In the genomic region with DNA sequence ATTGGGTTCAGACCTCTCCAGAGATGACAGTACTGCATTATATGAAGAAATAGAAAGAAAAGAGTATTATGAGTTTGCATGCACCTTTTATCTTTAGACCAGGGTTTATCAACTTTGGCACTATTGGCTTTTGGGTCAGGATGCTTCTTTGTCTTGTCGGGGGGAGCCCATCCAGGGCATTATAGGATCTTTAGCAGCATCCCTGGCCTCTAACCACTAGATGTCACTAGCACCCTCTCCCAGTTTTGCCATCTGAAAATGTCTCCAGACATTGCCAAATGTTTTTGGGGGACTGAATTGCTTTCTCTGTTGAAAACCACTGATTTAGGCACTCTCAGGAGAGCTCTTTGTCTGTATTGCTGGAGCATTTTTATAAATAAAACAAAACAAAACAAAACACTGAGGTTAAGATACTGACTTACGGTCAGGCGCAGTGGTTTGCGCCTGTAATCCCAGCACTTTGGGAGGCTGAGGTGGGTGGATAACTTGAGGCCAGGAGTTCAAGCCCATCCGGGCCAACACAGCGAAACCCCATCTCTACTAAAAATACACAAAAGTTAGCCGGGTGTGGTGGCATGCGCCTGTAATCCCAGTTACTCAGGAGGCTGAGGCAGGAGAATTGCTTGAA, we compare ENCODE assay signal across 8 cellular contexts. TPM values are rescaled to one million over a fixed set of nuclear protein-coding genes. Genes with fewer than 3 reads are reported as not detected.
A peak's percentile ranks its signal among the peaks of the same experiment; 100 is the strongest.
DNase-seq lines count a peak whose midpoint lies in the region; ATAC-seq and TF ChIP-seq lines count a peak whose summit lies in the region.

No MANE protein-coding gene starts in this region.

- H3K4me2 ChIP-seq in GM23248 (ENCODE audit: unreplicated experiment), result no peak overlapping the region

- peak; percentile 24 to 63 (median 50) for TF ChIP-seq CTCF in Peyer's patch (IDR thresholded peaks at IDR 0.05)
- TF ChIP-seq CTCF in cardiac fibroblast (IDR thresholded peaks at IDR 0.05; ENCODE audit: low read depth, low read length), result peak; percentile 70

- no peaks in the 10 kb centered on the region for H3K79me2 ChIP-seq in GM23248 (ENCODE audit: insufficient read depth)

- no peaks in the 10 kb centered on the region for H3F3A ChIP-seq in GM23248 (ENCODE audit: insufficient read depth)

- 80 to 85% methylated on average over 4 to 8 of the region's 8 CpGs for WGBS in GM23248 (ENCODE audit: low coverage in 1 of 2, low lambda C conversion rate in 2 of 2, missing lambda C conversion rate in 2 of 2), 2 experiments

- in situ Hi-C loops in GM23248 (cut with MboI), result no loop called here

- H3K4me3 ChIP-seq in GM23248 (no peak overlapping the region), Peyer's patch (no peak overlapping the region), cardiac fibroblast (replicated peaks in 1 of 2; ENCODE audit: low read depth in 2 of 2, low read length in 2 of 2) (no peak overlapping the region)

- H3K27ac ChIP-seq in GM23248 (no peak overlapping the region), Peyer's patch (no peak overlapping the region)

- ATAC-seq in HG02840 (IDR thresholded peaks at IDR 0.05; ENCODE audit: low FRiP score, unreplicated experiment), result no peak
- no peak for ATAC-seq in GM18519 (IDR thresholded peaks at IDR 0.05; ENCODE audit: low FRiP score, unreplicated experiment)

- no peaks in the 10 kb centered on the region for H4K20me1 ChIP-seq in GM23248 (ENCODE audit: insufficient read depth)

- H3K9me3 ChIP-seq in GM23248 (ENCODE audit: low read depth) (no peaks in the 10 kb centered on the region), Peyer's patch (no peaks in the 10 kb centered on the region)

- no peak overlapping the region for H2AFZ ChIP-seq in GM23248

- no peaks in the 10 kb centered on the region for H3K36me3 ChIP-seq in GM23248 (ENCODE audit: low read depth)
- no peaks in the 10 kb centered on the region for H3K36me3 ChIP-seq in Peyer's patch

- no peak overlapping the region for H3K9ac ChIP-seq in GM23248

- DNase-seq in NCI-H2196 (lab: John Stamatoyannopoulos, UW; ENCODE audit: unreplicated experiment) (peak; percentile 1), NCI-H2196 treated with DMSO at 0.1 percent for 48 hours (lab: John Stamatoyannopoulos, UW; ENCODE audit: unreplicated experiment) (no peak), GM23248 (peak; percentile 44), Peyer's patch (peak in 1 of 3 donors; percentile 63), cardiac fibroblast (ENCODE audit: low read depth in 2 of 2) (peak; percentile 36 to 44), lung microvascular endothelial cell (ENCODE audit: low read depth in 2 of 2) (peak; percentile 41 to 60)

- no peaks in the 10 kb centered on the region for H3K9me2 ChIP-seq in GM23248 (ENCODE audit: insufficient read depth)

- no peak for TF ChIP-seq POLR2A in Peyer's patch (IDR thresholded peaks at IDR 0.05)

- H3K27me3 ChIP-seq in GM23248 (replicated peaks; ENCODE audit: insufficient read depth) (no peaks in the 10 kb centered on the region), Peyer's patch (no peaks in the 10 kb centered on the region)

- H3K4me1 ChIP-seq in GM23248 (ENCODE audit: insufficient read depth) (no peaks in the 10 kb centered on the region), Peyer's patch (no peaks in the 10 kb centered on the region)

RNA-seq across cellular contexts. Expression of gene CA5B, which starts 23.6 kb away (rescaled TPM):
- total RNA-seq in GM23248 (2014; rRNA removed; shearing (Covaris generic)), result 7.8 and 8.2 TPM in 2 replicates
- 3.0 and 6.4 TPM in 2 replicates for polyA plus RNA-seq in GM23248 (2016; fragmentation: Nextera tagmentation; extraction: Ambion mirVana)
- total RNA-seq in Peyer's patch (10 to 100 TPM in 3 of 4 donors, 1 to 10 TPM in 1; 7.4 to 21.7 (median 19.1) TPM), lung microvascular endothelial cell (1.5 and 1.8 TPM in 2 replicates)

RNA-seq across cellular contexts. Expression of gene ZRSR2, which starts 28.6 kb away (rescaled TPM):
- 1.4 and 4.1 TPM in 2 replicates for total RNA-seq in GM23248 (2014; rRNA removed; shearing (Covaris generic))
- polyA plus RNA-seq in GM23248 (2016; fragmentation: Nextera tagmentation; extraction: Ambion mirVana), result 5.3 and 9.9 TPM in 2 replicates
- total RNA-seq in Peyer's patch (10 to 100 TPM in 1 of 4 donors, 1 to 10 TPM in 3; 3.2 to 16.5 (median 5.8) TPM), lung microvascular endothelial cell (2.0 and 2.2 TPM in 2 replicates)
